ENCODE assay signal across 15 cellular contexts in genomic region chr17:72219136-72219823, GRCh38.
A peak's percentile ranks its signal among the peaks of the same experiment; 100 is the strongest.
DNase-seq lines count a peak whose midpoint lies in the region; ATAC-seq and TF ChIP-seq lines count a peak whose summit lies in the region.
"Had no signal": no experiment of that assay in that cellular context is flagged by ENCODE, and none has a peak within 500 bp of the region (broad histone marks: within the 10 kb centered on the region; RNA-seq: fewer than 3 reads in every experiment).

No MANE protein-coding gene starts in this region.

- no peak overlapping the region for H3K27ac ChIP-seq in GM23248
- H3K27ac ChIP-seq: VCaP had no signal

- TF ChIP-seq CTCF in WTC11 (IDR thresholded peaks at IDR 0.05) (no peak), progenitor cell of endocrine pancreas (IDR thresholded peaks at IDR 0.05; ENCODE audit: unreplicated experiment) (no peak), CD14-positive monocyte (IDR thresholded peaks at IDR 0.05) (no peak), lower leg skin (IDR thresholded peaks at IDR 0.05) (no peak)

- H3K4me1 ChIP-seq in GM23248 (ENCODE audit: insufficient read depth) (no peaks in the 10 kb centered on the region), iPS-15b (ENCODE audit: control insufficient read depth, insufficient read depth, low read length) (peaks cover 10% of the 10 kb centered on the region)

- H3K27me3 ChIP-seq in GM23248 (replicated peaks; ENCODE audit: insufficient read depth) (peaks cover 40% of the 10 kb centered on the region), iPS-15b (ENCODE audit: control insufficient read depth, insufficient read depth, low read length) (peaks cover 65% of the 10 kb centered on the region)

- no peaks in the 10 kb centered on the region for H3K36me3 Mint-ChIP-seq in WTC11
- H3K36me3 Mint-ChIP-seq in progenitor cell of endocrine pancreas (ENCODE audit: insufficient read depth): no peaks in the 10 kb centered on the region
- peaks cover 0 to 1% of the 10 kb centered on the region in 2 donors for H3K36me3 Mint-ChIP-seq in CD14-positive monocyte
- H3K36me3 Mint-ChIP-seq: activated naive CD4-positive, alpha-beta T cell treated with anti-CD3 and anti-CD28 coated beads, Interleukin-2, amount 50 U/mL, for 24 hours had no signal

- no peaks in the 10 kb centered on the region for H4K20me1 ChIP-seq in GM23248 (ENCODE audit: insufficient read depth)

- no peaks in the 10 kb centered on the region for H3K79me2 ChIP-seq in GM23248 (ENCODE audit: insufficient read depth)

- H2AFZ ChIP-seq in GM23248: no peak overlapping the region

- peak; percentile 66 for ATAC-seq in WTC11
- ATAC-seq in HG02763 (IDR thresholded peaks at IDR 0.05; ENCODE audit: unreplicated experiment): no peak
- ATAC-seq in GM18861 (IDR thresholded peaks at IDR 0.05; ENCODE audit: unreplicated experiment): no peak
- ATAC-seq: esophagus mucosa; stimulated activated naive CD8-positive, alpha-beta T cell treated with anti-CD3 and anti-CD28 coated beads, Interleukin-15, Interleukin-2, amounts not matched to agents 100 U/mL and 50 U/mL, for 24 hours had no signal

- WGBS in GM23248 (ENCODE audit: low coverage in 1 of 2, low lambda C conversion rate in 2 of 2, missing lambda C conversion rate in 2 of 2), 2 experiments: 6 to 10% methylated on average over 22 to 23 of the region's 23 CpGs
- 9 to 12% methylated on average over 23 of the region's 23 CpGs for WGBS in lower leg skin, 2 donors

- H3K4me3 ChIP-seq in GM23248: no peak overlapping the region
- peak overlapping the region; percentile 60 for H3K4me3 ChIP-seq in iPS-15b (ENCODE audit: low read depth, low read length)
- H3K4me3 ChIP-seq in lower leg skin (ENCODE audit: low read depth, poor library complexity, severe bottlenecking): no peak overlapping the region

- H3K4me1 Mint-ChIP-seq in WTC11 (peaks cover 52% of the 10 kb centered on the region), progenitor cell of endocrine pancreas (ENCODE audit: low read depth) (peaks cover 15% of the 10 kb centered on the region), CD14-positive monocyte (no peaks in the 10 kb centered on the region)
- H3K4me1 Mint-ChIP-seq: activated naive CD4-positive, alpha-beta T cell treated with anti-CD3 and anti-CD28 coated beads, Interleukin-2, amount 50 U/mL, for 24 hours had no signal

- H3K36me3 ChIP-seq in GM23248 (ENCODE audit: low read depth) (no peaks in the 10 kb centered on the region), iPS-15b (ENCODE audit: control insufficient read depth, insufficient read depth, low read length) (no peaks in the 10 kb centered on the region)

- intact Hi-C loops in CD14-positive monocyte (cut with micrococcal nuclease): no loop called here
- intact Hi-C loops in lower leg skin (cut with DNase I; ENCODE audit: low total_unique reads): no loop called here

- POLR2A ChIA-PET in WTC11 (lab: Charles Lee): interaction anchor here (0.6 kb wide), 1 partner anchor 97 kb away, joined by 4 read pairs; no protein-coding TSS in a partner anchor

- H3K4me3 Mint-ChIP-seq in WTC11: peak overlapping the region; percentile 75
- H3K4me3 Mint-ChIP-seq in progenitor cell of endocrine pancreas (ENCODE audit: low read depth): peak overlapping the region; percentile 66
- peak overlapping the region in 1 of 2 donors; percentile 46 for H3K4me3 Mint-ChIP-seq in CD14-positive monocyte
- H3K4me3 Mint-ChIP-seq: activated naive CD4-positive, alpha-beta T cell treated with anti-CD3 and anti-CD28 coated beads, Interleukin-2, amount 50 U/mL, for 24 hours had no signal

- H3K9me3 ChIP-seq in GM23248 (ENCODE audit: low read depth) (no peaks in the 10 kb centered on the region), iPS-15b (ENCODE audit: control insufficient read depth, insufficient read depth, low read length) (no peaks in the 10 kb centered on the region)

- no peak overlapping the region for H3K9ac ChIP-seq in GM23248
- H3K9ac ChIP-seq in iPS-15b (ENCODE audit: low read depth, low read length): no peak overlapping the region

- in situ Hi-C loops in GM23248 (cut with MboI): no loop called here

- H3K27ac Mint-ChIP-seq in WTC11 (no peak overlapping the region), progenitor cell of endocrine pancreas (no peak overlapping the region), CD14-positive monocyte (peak overlapping the region in 1 of 7 donors; percentile 38)
- H3K27ac Mint-ChIP-seq: activated naive CD4-positive, alpha-beta T cell treated with anti-CD3 and anti-CD28 coated beads, Interleukin-2, amount 50 U/mL, for 24 hours had no signal

- no peaks in the 10 kb centered on the region for H3F3A ChIP-seq in GM23248 (ENCODE audit: insufficient read depth)

- H3K27me3 Mint-ChIP-seq in WTC11 (ENCODE audit: low read depth): peaks cover 82% of the 10 kb centered on the region
- peaks cover 72% of the 10 kb centered on the region for H3K27me3 Mint-ChIP-seq in progenitor cell of endocrine pancreas
- peaks cover 26 to 48% (median 40%) of the 10 kb centered on the region in 3 donors for H3K27me3 Mint-ChIP-seq in CD14-positive monocyte (ENCODE audit: low read depth in 3 of 3)

- peak; percentile 17 for DNase-seq in GM23248
- DNase-seq in WTC11 (ENCODE audit: low spot score): peak; percentile 50
- no peak for DNase-seq in progenitor cell of endocrine pancreas (ENCODE audit: low spot score, unreplicated experiment)
- DNase-seq in CD14-positive monocyte (ENCODE audit: low spot score): no peak
- DNase-seq in lower leg skin (ENCODE audit: low spot score in 2 of 2): no peak
- DNase-seq: cerebellar nuclear complex; NCI-H2029 treated with DMSO at 0.1 percent for 48 hours; NK-92 treated with Interleukin-12 subunit alpha and Interleukin-12 subunit beta, amount 100 ng/mL, for 24 hours; stimulated activated naive CD8-positive, alpha-beta T cell treated with anti-CD3 and anti-CD28 coated beads, Interleukin-15, Interleukin-2, amounts not matched to agents 100 U/mL and 50 U/mL, for 24 hours had no signal

- CTCF ChIA-PET in WTC11 (lab: Charles Lee): no interaction called here

- no peaks in the 10 kb centered on the region for H3K9me2 ChIP-seq in GM23248 (ENCODE audit: insufficient read depth)

- H3K4me2 ChIP-seq in GM23248 (ENCODE audit: unreplicated experiment): no peak overlapping the region

- no peak for TF ChIP-seq POLR2A in lower leg skin (IDR thresholded peaks at IDR 0.05)

- H3K9me3 Mint-ChIP-seq in WTC11: peaks cover 2% of the 10 kb centered on the region; the same call in 1 of the 2 replicates
- H3K9me3 Mint-ChIP-seq in progenitor cell of endocrine pancreas (ENCODE audit: low read depth): peaks cover under 1% of the 10 kb centered on the region
- peaks cover 5 to 30% (median 17%) of the 10 kb centered on the region in 7 donors for H3K9me3 Mint-ChIP-seq in CD14-positive monocyte

TF ChIP-seq in WTC11, 78 proteins besides CTCF, POLR2A, EP300 and RAD21:
- no peak for TF ChIP-seq ZNF138 (CRISPR knock-in tag; conservative IDR thresholded peaks at IDR 0.05)
- TF ChIP-seq IRF1 (CRISPR knock-in tag; IDR thresholded peaks at IDR 0.05): no peak
- TF ChIP-seq USF1 (CRISPR knock-in tag; IDR thresholded peaks at IDR 0.05): no peak
- no peak for TF ChIP-seq ZNF281 (CRISPR knock-in tag; IDR thresholded peaks at IDR 0.05)
- TF ChIP-seq OVOL2 (CRISPR knock-in tag; IDR thresholded peaks at IDR 0.05; ENCODE audit: borderline replicate concordance): no peak
- TF ChIP-seq ZBTB43 (CRISPR knock-in tag; IDR thresholded peaks at IDR 0.05): no peak
- TF ChIP-seq JUN (CRISPR knock-in tag; IDR thresholded peaks at IDR 0.05): no peak
- TF ChIP-seq MYBL2 (CRISPR knock-in tag; IDR thresholded peaks at IDR 0.05): no peak
- TF ChIP-seq IRF2 (CRISPR knock-in tag; IDR thresholded peaks at IDR 0.05; ENCODE audit: borderline replicate concordance, low read depth): no peak

Comparison
In these comparisons a context has a peak if more than half of its experiments do, and no peak if none do; other contexts are left out.
1. DNase-seq: peak in GM23248 (single experiment) and WTC11 (single experiment); none in progenitor cell of endocrine pancreas (single experiment), CD14-positive monocyte (single experiment) and lower leg skin (0 of 2).